1 cellular context compared by ENCODE assay signal in genomic region chr1:1065265-1065939, GRCh38.
TF ChIP-seq lines count a peak whose summit lies in the region.

No MANE protein-coding gene starts in this region.

TF ChIP-seq in IMR-90, 13 proteins besides CTCF, POLR2A, EP300 and RAD21 (continued from another document):
- no peak for TF ChIP-seq ELK1 (IDR thresholded peaks at IDR 0.05; ENCODE audit: borderline replicate concordance, low read depth, low read length)
